Comparison of ENCODE assay signal across 28 cellular contexts in genomic region chr3:129448187-129448895, GRCh38. TPM values are rescaled to one million over a fixed set of nuclear protein-coding genes. Genes with fewer than 3 reads are reported as not detected.
A peak's percentile ranks its signal among the peaks of the same experiment; 100 is the strongest.
DNase-seq lines count a peak whose midpoint lies in the region; ATAC-seq, FAIRE-seq and TF ChIP-seq lines count a peak whose summit lies in the region.
"Had no signal": no experiment of that assay in that cellular context is flagged by ENCODE, and none has a peak within 500 bp of the region (broad histone marks: within the 10 kb centered on the region; RNA-seq: fewer than 3 reads in every experiment).

No MANE protein-coding gene starts in this region.

- no peaks in the 10 kb centered on the region for H3K27me3 Mint-ChIP-seq in activated CD8-positive, alpha-beta T cell treated with anti-CD3 and anti-CD28 coated beads for 36 hours
- H3K27me3 Mint-ChIP-seq: stimulated activated memory B cell treated with anti-CD40 and anti-IgM and Interleukin-4, amounts not matched to agents 10 μg/mL and 1 μg/mL and 100 μg/mL, for 72 hours had no signal

- CTCF ChIA-PET in RWPE1 (lab: Yijun Ruan, JAX): no interaction called here
- CTCF ChIA-PET in activated CD8-positive, alpha-beta T cell treated with anti-CD3 and anti-CD28 coated beads for 36 hours (lab: Charles Lee): interaction anchor here (1.5 kb wide), 1 partner anchor 96 kb away, joined by 3 read pairs; no protein-coding TSS in a partner anchor

- no peak for FAIRE-seq in GM19239 (lab: Jason Lieb, UNC)
- FAIRE-seq: small intestine, urothelium cell line had no signal

- in situ Hi-C loops in ACHN (cut with HindIII; ENCODE audit: low pct_ligation_motif_present, low pct_unique_long_range_greater_than_20kb, low sequenced_read_pairs): no loop called here

- H3K36me3 Mint-ChIP-seq in activated CD8-positive, alpha-beta T cell treated with anti-CD3 and anti-CD28 coated beads for 36 hours (ENCODE audit: low read depth): peaks cover 7% of the 10 kb centered on the region

- no peak for TF ChIP-seq CTCF in RWPE1 (conservative IDR thresholded peaks at IDR 0.05; ENCODE audit: low read depth)
- no peak for TF ChIP-seq CTCF in activated CD8-positive, alpha-beta T cell treated with anti-CD3 and anti-CD28 coated beads for 36 hours (IDR thresholded peaks at IDR 0.05)

- H3K9me3 Mint-ChIP-seq in activated CD8-positive, alpha-beta T cell treated with anti-CD3 and anti-CD28 coated beads for 36 hours: no peaks in the 10 kb centered on the region
- H3K9me3 Mint-ChIP-seq: stimulated activated memory B cell treated with anti-CD40 and anti-IgM and Interleukin-4, amounts not matched to agents 10 μg/mL and 1 μg/mL and 100 μg/mL, for 72 hours had no signal

- no peak for TF ChIP-seq RAD21 in Ishikawa (IDR thresholded peaks at IDR 0.05; ENCODE audit: low read depth)

- ATAC-seq in activated CD8-positive, alpha-beta T cell treated with anti-CD3 and anti-CD28 coated beads for 36 hours: no peak
- ATAC-seq: heart left ventricle; Panc1; stimulated activated memory B cell treated with anti-CD40 and anti-IgM and Interleukin-4, amounts not matched to agents 10 μg/mL and 1 μg/mL and 100 μg/mL, for 72 hours had no signal

- H3K4me3 Mint-ChIP-seq in activated CD8-positive, alpha-beta T cell treated with anti-CD3 and anti-CD28 coated beads for 36 hours: no peak overlapping the region
- H3K4me3 Mint-ChIP-seq: stimulated activated memory B cell treated with anti-CD40 and anti-IgM and Interleukin-4, amounts not matched to agents 10 μg/mL and 1 μg/mL and 100 μg/mL, for 72 hours had no signal

- intact Hi-C loops in activated CD8-positive, alpha-beta T cell treated with anti-CD3 and anti-CD28 coated beads for 36 hours (cut with micrococcal nuclease): no loop called here

- POLR2A ChIA-PET in RWPE1 (lab: Yijun Ruan, JAX; ENCODE audit: low non-redundant PET): interaction anchor here (0.6 kb wide), 1 partner anchor 17 kb away, joined by 6 read pairs; no protein-coding TSS in a partner anchor
- POLR2A ChIA-PET in activated CD8-positive, alpha-beta T cell treated with anti-CD3 and anti-CD28 coated beads for 36 hours (lab: Charles Lee): no interaction called here

- TF ChIP-seq EP300 in Ishikawa (IDR thresholded peaks at IDR 0.05; ENCODE audit: borderline replicate concordance): no peak

- no peak overlapping the region for H3K27ac ChIP-seq in RWPE1
- H3K27ac ChIP-seq: BLaER1 treated with 17β-estradiol and CSF1 and Interleukin-3, amounts not matched to agents 10 nM and 100 nM; dorsolateral prefrontal cortex; epithelial cell of prostate; heart left ventricle; KMS-11; suprapubic skin had no signal

- H3K4me1 Mint-ChIP-seq in activated CD8-positive, alpha-beta T cell treated with anti-CD3 and anti-CD28 coated beads for 36 hours (ENCODE audit: low read depth): peaks cover 3% of the 10 kb centered on the region
- H3K4me1 Mint-ChIP-seq: stimulated activated memory B cell treated with anti-CD40 and anti-IgM and Interleukin-4, amounts not matched to agents 10 μg/mL and 1 μg/mL and 100 μg/mL, for 72 hours had no signal

- H3K27ac Mint-ChIP-seq in activated CD8-positive, alpha-beta T cell treated with anti-CD3 and anti-CD28 coated beads for 36 hours: no peak overlapping the region
- H3K27ac Mint-ChIP-seq: stimulated activated memory B cell treated with anti-CD40 and anti-IgM and Interleukin-4, amounts not matched to agents 10 μg/mL and 1 μg/mL and 100 μg/mL, for 72 hours had no signal

- DNase-seq in ACHN: peak; percentile 10
- DNase-seq in glomerular visceral epithelial cell (ENCODE audit: extremely low spot score): peak; percentile 25
- DNase-seq in mucosa of gallbladder (ENCODE audit: low spot score): peak; percentile 54
- DNase-seq in stimulated activated CD4-positive, alpha-beta T cell treated with anti-CD3 and anti-CD28 coated beads, Interleukin-1b, Interleukin-23, amount 100 ng/mL, for 48 hours: no peak
- no peak for DNase-seq in RWPE1 (ENCODE audit: low spot score)
- DNase-seq in GM19239 (ENCODE audit: insufficient read length, low spot score): no peak
- DNase-seq in activated CD8-positive, alpha-beta T cell treated with anti-CD3 and anti-CD28 coated beads for 36 hours: no peak
- DNase-seq: activated CD4-positive, alpha-beta T cell treated with anti-CD3 and anti-CD28 coated beads, Interleukin-2, amount 50 U/mL, for 4 hours; activated CD4-positive, CD25-positive, alpha-beta regulatory T cell; activated effector memory CD4-positive, alpha-beta T cell treated with anti-CD3 and anti-CD28 coated beads, Interleukin-2, amount 50 U/mL, for 16 hours; cerebellar nuclear complex; dorsolateral prefrontal cortex; heart left ventricle; NCI-H146; NCI-H524 treated with DMSO at 0.1 percent for 48 hours; nucleus accumbens; retina; SIG-M5; small intestine had no signal

TF ChIP-seq in Ishikawa, 13 proteins besides CTCF, POLR2A, EP300 and RAD21:
- no peak for TF ChIP-seq ZBTB7A (IDR thresholded peaks at IDR 0.05; ENCODE audit: low read depth)
- TF ChIP-seq YY1 (IDR thresholded peaks at IDR 0.05; ENCODE audit: low read depth): peak; percentile 85
- TF ChIP-seq MAX (IDR thresholded peaks at IDR 0.05): peak; percentile 89
TF ChIP-seq in Ishikawa: peak in this region for 2.

RNA-seq across cellular contexts. Expression of gene IFT122, which starts 8.3 kb away (rescaled TPM):
- total RNA-seq in mucosa of gallbladder: 28.6 TPM
- total RNA-seq in activated CD8-positive, alpha-beta T cell treated with anti-CD3 and anti-CD28 coated beads for 36 hours: 10 to 100 TPM; 18.9 to 20.4 TPM

RNA-seq across cellular contexts. Expression of gene MBD4, which starts 8.6 kb away (rescaled TPM):
- total RNA-seq in mucosa of gallbladder: 34.9 TPM
- total RNA-seq in activated CD8-positive, alpha-beta T cell treated with anti-CD3 and anti-CD28 coated beads for 36 hours: 10 to 100 TPM; 38.9 to 44.5 TPM

RNA-seq across cellular contexts. Expression of gene EFCAB12, which starts 19.9 kb away (rescaled TPM):
- 4.9 TPM for total RNA-seq in mucosa of gallbladder
- total RNA-seq in activated CD8-positive, alpha-beta T cell treated with anti-CD3 and anti-CD28 coated beads for 36 hours: under 1 TPM; 0.56 to 0.65 TPM
- total RNA-seq: lower leg skin had no signal

Comparison
In these comparisons a context has a peak if more than half of its experiments do, and no peak if none do; other contexts are left out.
1. DNase-seq: peak in ACHN (single experiment), glomerular visceral epithelial cell (single experiment) and mucosa of gallbladder (single experiment); none in stimulated activated CD4-positive, alpha-beta T cell treated with anti-CD3 and anti-CD28 coated beads, Interleukin-1b, Interleukin-23, amount 100 ng/mL, for 48 hours (single experiment), RWPE1 (single experiment), GM19239 (single experiment) and activated CD8-positive, alpha-beta T cell treated with anti-CD3 and anti-CD28 coated beads for 36 hours (single experiment).